ENCODE assay signal across 25 cellular contexts in genomic region chr1:1153874-1154273, GRCh38. TPM values are rescaled to one million over a fixed set of nuclear protein-coding genes. Genes with fewer than 3 reads are reported as not detected.
DNase-seq lines count a peak whose midpoint lies in the region; ATAC-seq and TF ChIP-seq lines count a peak whose summit lies in the region.
"Had no signal": no experiment of that assay in that cellular context is flagged by ENCODE, and none has a peak within 500 bp of the region (broad histone marks: within the 10 kb centered on the region; RNA-seq: fewer than 3 reads in every experiment).

No MANE protein-coding gene starts in this region.

- ATAC-seq in WTC11 = no peak
- ATAC-seq: body of pancreas, mucosa of descending colon had no signal

- H3K27me3 ChIP-seq in neural progenitor cell (no peaks in the 10 kb centered on the region), smooth muscle cell (ENCODE audit: low read depth) (no peaks in the 10 kb centered on the region)
- H3K27me3 ChIP-seq: body of pancreas, hepatocyte, ovary, thyroid gland had no signal

- no peak for TF ChIP-seq CTCF in Calu3 (IDR thresholded peaks at IDR 0.05; ENCODE audit: unreplicated experiment)
- no peak for TF ChIP-seq CTCF in WTC11 (IDR thresholded peaks at IDR 0.05)
- no peak for TF ChIP-seq CTCF in foreskin fibroblast (IDR thresholded peaks at IDR 0.05; ENCODE audit: low read depth, low read length)
- TF ChIP-seq CTCF in neural progenitor cell (IDR thresholded peaks at IDR 0.05) = no peak
- no peak for TF ChIP-seq CTCF in osteocyte (IDR thresholded peaks at IDR 0.05)
- TF ChIP-seq CTCF in smooth muscle cell (IDR thresholded peaks at IDR 0.05; ENCODE audit: borderline replicate concordance, insufficient read depth, poor library complexity, severe bottlenecking) = no peak

- no peak overlapping the region for H3K9ac ChIP-seq in neural progenitor cell
- H3K9ac ChIP-seq in smooth muscle cell (ENCODE audit: low read depth) = no peak overlapping the region
- H3K9ac ChIP-seq: KMS-11 had no signal

- H4K20me1 ChIP-seq in neural progenitor cell (ENCODE audit: low read depth) = no peaks in the 10 kb centered on the region
- H4K20me1 ChIP-seq in smooth muscle cell (ENCODE audit: low read depth) = no peaks in the 10 kb centered on the region

- peaks cover 34% of the 10 kb centered on the region for H3K36me3 Mint-ChIP-seq in Calu3 (ENCODE audit: insufficient read depth, unreplicated experiment)
- H3K36me3 Mint-ChIP-seq in WTC11 = peaks cover 22% of the 10 kb centered on the region
- peaks cover 8% of the 10 kb centered on the region for H3K36me3 Mint-ChIP-seq in neural progenitor cell
- no peaks in the 10 kb centered on the region for H3K36me3 Mint-ChIP-seq in osteocyte (ENCODE audit: unreplicated experiment)

- H3K4me1 Mint-ChIP-seq in Calu3 (ENCODE audit: low read depth, unreplicated experiment) (no peaks in the 10 kb centered on the region), WTC11 (no peaks in the 10 kb centered on the region), neural progenitor cell (peaks cover 3% of the 10 kb centered on the region), osteocyte (ENCODE audit: unreplicated experiment) (peaks cover 3% of the 10 kb centered on the region)

- no peak overlapping the region for H3K4me3 ChIP-seq in foreskin fibroblast (ENCODE audit: low read depth in 1 of 2, low read length in 2 of 2)
- H3K4me3 ChIP-seq in neural progenitor cell = no peak overlapping the region
- no peak overlapping the region for H3K4me3 ChIP-seq in smooth muscle cell
- H3K4me3 ChIP-seq: body of pancreas, hepatocyte, mucosa of descending colon, ovary, thyroid gland had no signal

- H3K9me3 ChIP-seq in neural progenitor cell (ENCODE audit: low read depth) (no peaks in the 10 kb centered on the region), smooth muscle cell (replicated peaks; ENCODE audit: low read depth) (no peaks in the 10 kb centered on the region)
- H3K9me3 ChIP-seq: body of pancreas, mucosa of descending colon, ovary, thyroid gland had no signal

- no peak overlapping the region for H3K4me2 ChIP-seq in neural progenitor cell
- H3K4me2 ChIP-seq in smooth muscle cell = no peak overlapping the region
- H3K4me2 ChIP-seq: hepatocyte, KMS-11 had no signal

- CTCF ChIA-PET in Calu3 (lab: Charles Lee) = no interaction called here
- CTCF ChIA-PET in WTC11 (lab: Charles Lee) = no interaction called here

- H3K4me1 ChIP-seq in neural progenitor cell = peaks cover 12% of the 10 kb centered on the region
- H3K4me1 ChIP-seq in smooth muscle cell (ENCODE audit: low read depth) = peaks cover 12% of the 10 kb centered on the region

- H3K27ac ChIP-seq in neural progenitor cell (no peak overlapping the region), smooth muscle cell (ENCODE audit: low read depth) (no peak overlapping the region)
- H3K27ac ChIP-seq: body of pancreas, hepatocyte, KMS-11, ovary, thyroid gland had no signal

- H3K79me2 ChIP-seq in neural progenitor cell (ENCODE audit: low read depth) (no peaks in the 10 kb centered on the region), smooth muscle cell (ENCODE audit: low read depth) (no peaks in the 10 kb centered on the region)
- H3K79me2 ChIP-seq: hepatocyte had no signal

- no peak overlapping the region for H3K4me3 Mint-ChIP-seq in Calu3 (ENCODE audit: low read depth, unreplicated experiment)
- H3K4me3 Mint-ChIP-seq in WTC11 = no peak overlapping the region
- H3K4me3 Mint-ChIP-seq in neural progenitor cell = no peak overlapping the region
- no peak overlapping the region for H3K4me3 Mint-ChIP-seq in osteocyte (ENCODE audit: unreplicated experiment)

- no peak overlapping the region for H2AFZ ChIP-seq in neural progenitor cell (replicated peaks)
- H2AFZ ChIP-seq in smooth muscle cell (ENCODE audit: low read depth) = no peak overlapping the region
- H2AFZ ChIP-seq: hepatocyte had no signal

- POLR2A ChIA-PET in WTC11 (lab: Charles Lee) = no interaction called here

- DNase-seq in Calu3 = no peak
- no peak for DNase-seq in WTC11 (ENCODE audit: low spot score)
- peak; percentile 31 to 61 for DNase-seq in foreskin fibroblast
- DNase-seq in neural progenitor cell (ENCODE audit: low spot score) = no peak
- DNase-seq in T1000 (lab: John Stamatoyannopoulos, UW) = no peak
- no peak for DNase-seq in osteocyte (ENCODE audit: extremely low spot score, unreplicated experiment)
- DNase-seq in smooth muscle cell (lab: John Stamatoyannopoulos, UW; ENCODE audit: unreplicated experiment) = no peak
- DNase-seq: activated CD4-positive, alpha-beta T cell treated with anti-CD3 and anti-CD28 coated beads for 4 hours; activated CD8-positive, alpha-beta memory T cell treated with anti-CD3 and anti-CD28 coated beads, Interleukin-2, amount 50 U/mL, for 48 hours; activated naive CD4-positive, alpha-beta T cell treated with Interleukin-2 at 50 U/mL for 16 hours; AML-193; body of pancreas; erythroblast; mucosa of descending colon; NCI-H1092 treated with DMSO at 0.1 percent for 48 hours; NCI-H524 treated with DMSO at 0.1 percent for 48 hours; ovary; SHP77 treated with DMSO at 0.1 percent for 48 hours; stimulated activated CD4-positive, alpha-beta T cell treated with anti-CD3 and anti-CD28 coated beads, Interleukin-4, amount 100 ng/mL, for 1 hour; thyroid gland had no signal

- H3K27ac Mint-ChIP-seq in Calu3 (ENCODE audit: unreplicated experiment) (peak overlapping the region; percentile 76), WTC11 (no peak overlapping the region), neural progenitor cell (peak overlapping the region; percentile 28), osteocyte (ENCODE audit: unreplicated experiment) (no peak overlapping the region)

- H3K27me3 Mint-ChIP-seq in Calu3 (ENCODE audit: unreplicated experiment) (no peaks in the 10 kb centered on the region), WTC11 (ENCODE audit: low read depth) (peaks cover 20% of the 10 kb centered on the region), neural progenitor cell (ENCODE audit: insufficient read depth, low read depth) (peaks cover 26% of the 10 kb centered on the region), osteocyte (ENCODE audit: unreplicated experiment) (no peaks in the 10 kb centered on the region)

- peaks cover 21% of the 10 kb centered on the region for H3F3A ChIP-seq in neural progenitor cell (ENCODE audit: low read depth)
- peaks cover 13% of the 10 kb centered on the region for H3F3A ChIP-seq in smooth muscle cell (ENCODE audit: low read depth)

- 58% methylated on average over 4 of the region's 4 CpGs for WGBS in smooth muscle cell (ENCODE audit: low lambda C conversion rate)

- H3K36me3 ChIP-seq in neural progenitor cell (no peaks in the 10 kb centered on the region), smooth muscle cell (ENCODE audit: low read depth) (no peaks in the 10 kb centered on the region)
- H3K36me3 ChIP-seq: ovary, thyroid gland had no signal

- H3K9me3 Mint-ChIP-seq in Calu3 (ENCODE audit: low read depth, unreplicated experiment) = peaks cover 16% of the 10 kb centered on the region
- H3K9me3 Mint-ChIP-seq in WTC11 = peaks cover 28% of the 10 kb centered on the region
- H3K9me3 Mint-ChIP-seq in neural progenitor cell = peaks cover 30% of the 10 kb centered on the region
- H3K9me3 Mint-ChIP-seq in osteocyte (ENCODE audit: unreplicated experiment) = peaks cover 12% of the 10 kb centered on the region

- BruUV-seq in Calu3 (replicated peaks; lab: Mats Ljungman, UMichigan) = no TSS peak

- intact Hi-C loops in Calu3 (cut with micrococcal nuclease; ENCODE audit: unreplicated experiment) = no loop called here

TF ChIP-seq in WTC11, 78 proteins besides CTCF, POLR2A, EP300 and RAD21:
- TF ChIP-seq GABPB1 (CRISPR knock-in tag; IDR thresholded peaks at IDR 0.05) (peak; percentile 32; the same call in 1 of the 2 replicates), FOXP1 (CRISPR knock-in tag; IDR thresholded peaks at IDR 0.05; ENCODE audit: borderline replicate concordance) (no peak)
- TF ChIP-seq, protein P1, sequence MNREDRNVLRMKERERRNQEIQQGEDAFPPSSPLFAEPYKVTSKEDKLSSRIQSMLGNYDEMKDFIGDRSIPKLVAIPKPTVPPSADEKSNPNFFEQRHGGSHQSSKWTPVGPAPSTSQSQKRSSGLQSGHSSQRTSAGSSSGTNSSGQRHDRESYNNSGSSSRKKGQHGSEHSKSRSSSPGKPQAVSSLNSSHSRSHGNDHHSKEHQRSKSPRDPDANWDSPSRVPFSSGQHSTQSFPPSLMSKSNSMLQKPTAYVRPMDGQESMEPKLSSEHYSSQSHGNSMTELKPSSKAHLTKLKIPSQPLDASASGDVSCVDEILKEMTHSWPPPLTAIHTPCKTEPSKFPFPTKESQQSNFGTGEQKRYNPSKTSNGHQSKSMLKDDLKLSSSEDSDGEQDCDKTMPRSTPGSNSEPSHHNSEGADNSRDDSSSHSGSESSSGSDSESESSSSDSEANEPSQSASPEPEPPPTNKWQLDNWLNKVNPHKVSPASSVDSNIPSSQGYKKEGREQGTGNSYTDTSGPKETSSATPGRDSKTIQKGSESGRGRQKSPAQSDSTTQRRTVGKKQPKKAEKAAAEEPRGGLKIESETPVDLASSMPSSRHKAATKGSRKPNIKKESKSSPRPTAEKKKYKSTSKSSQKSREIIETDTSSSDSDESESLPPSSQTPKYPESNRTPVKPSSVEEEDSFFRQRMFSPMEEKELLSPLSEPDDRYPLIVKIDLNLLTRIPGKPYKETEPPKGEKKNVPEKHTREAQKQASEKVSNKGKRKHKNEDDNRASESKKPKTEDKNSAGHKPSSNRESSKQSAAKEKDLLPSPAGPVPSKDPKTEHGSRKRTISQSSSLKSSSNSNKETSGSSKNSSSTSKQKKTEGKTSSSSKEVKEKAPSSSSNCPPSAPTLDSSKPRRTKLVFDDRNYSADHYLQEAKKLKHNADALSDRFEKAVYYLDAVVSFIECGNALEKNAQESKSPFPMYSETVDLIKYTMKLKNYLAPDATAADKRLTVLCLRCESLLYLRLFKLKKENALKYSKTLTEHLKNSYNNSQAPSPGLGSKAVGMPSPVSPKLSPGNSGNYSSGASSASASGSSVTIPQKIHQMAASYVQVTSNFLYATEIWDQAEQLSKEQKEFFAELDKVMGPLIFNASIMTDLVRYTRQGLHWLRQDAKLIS (CRISPR knock-in tag; IDR thresholded peaks at IDR 0.05; ENCODE audit: borderline replicate concordance) = no peak

RNA-seq across cellular contexts. Expression of gene TTLL10, which starts 19.8 kb away (rescaled TPM):
- total RNA-seq in Calu3 (2022) (2.4 and 3.5 TPM in 2 replicates), WTC11 (2021) (0.78 to 1.1 TPM (median 1.1 TPM) in 3 replicates), neural progenitor cell (ENCODE audit: low replicate concordance) (0.22 TPM in 1 of 2 replicates, not detected in the other), osteocyte (not detected in 2 replicates), smooth muscle cell (not detected in 2 replicates)
- polyA plus RNA-seq in smooth muscle cell = 0.45 TPM in 1 of 2 replicates, not detected in the other
- total RNA-seq: H4, hepatocyte, kidney epithelial cell, skeletal muscle tissue had no signal
- polyA plus RNA-seq: ovary had no signal

RNA-seq across cellular contexts. Expression of gene C1orf159, which starts 38.0 kb away (rescaled TPM):
- total RNA-seq in Calu3 (2022) = 32.4 and 34.7 TPM in 2 replicates
- total RNA-seq in WTC11 (2021) = 13.9 to 17.8 TPM (median 14.0 TPM) in 3 replicates
- total RNA-seq in neural progenitor cell (ENCODE audit: low replicate concordance) = 8.0 and 24.0 TPM in 2 replicates
- total RNA-seq in osteocyte = 16.9 and 17.9 TPM in 2 replicates
- total RNA-seq in smooth muscle cell = 9.3 and 24.5 TPM in 2 replicates
- 20.2 and 27.1 TPM in 2 replicates for polyA plus RNA-seq in smooth muscle cell

RNA-seq across cellular contexts. Expression of gene TNFRSF18, which starts 52.5 kb away (rescaled TPM):
- total RNA-seq in Calu3 (2022) (0.66 TPM in 1 of 2 replicates, not detected in the other), WTC11 (2021) (0.83 to 1.2 TPM (median 1.1 TPM) in 3 replicates), neural progenitor cell (ENCODE audit: low replicate concordance) (not detected in 2 replicates), osteocyte (not detected in 2 replicates), smooth muscle cell (1.9 and 4.8 TPM in 2 replicates)
- polyA plus RNA-seq in smooth muscle cell = 12.2 and 15.8 TPM in 2 replicates
- total RNA-seq: body of pancreas, H4, hepatocyte had no signal

Comparison
In these comparisons a context has a peak if more than half of its experiments do, and no peak if none do; other contexts are left out.
1. DNase-seq: peak in foreskin fibroblast (2 of 2); none in Calu3 (single experiment), WTC11 (single experiment), neural progenitor cell (single experiment), T1000 (single experiment), osteocyte (single experiment) and smooth muscle cell (single experiment).
2. H3K27ac Mint-ChIP-seq: peak in Calu3 (single experiment) and neural progenitor cell (single experiment); none in WTC11 (single experiment) and osteocyte (single experiment).